ENCODE assay signal across 1 cellular context in the genomic region with DNA sequence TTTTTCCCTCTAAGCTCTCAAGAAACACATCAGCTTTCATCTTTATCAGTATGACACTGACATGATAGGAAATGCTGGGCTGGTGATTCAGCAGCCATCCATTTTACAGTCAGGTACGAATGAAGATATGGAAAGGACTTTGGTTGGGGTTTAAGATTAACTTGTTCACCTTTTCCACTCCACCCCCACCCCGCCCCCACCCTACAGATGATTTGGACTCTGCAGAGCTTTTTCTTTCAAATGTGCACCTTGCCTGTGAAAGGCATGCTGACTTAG.
TF ChIP-seq lines count a peak whose summit lies in the region.

No MANE protein-coding gene starts in this region.

TF ChIP-seq in GM23338, 12 proteins besides CTCF, POLR2A, EP300 and RAD21 (continued from another document):
- TF ChIP-seq, protein P1, sequence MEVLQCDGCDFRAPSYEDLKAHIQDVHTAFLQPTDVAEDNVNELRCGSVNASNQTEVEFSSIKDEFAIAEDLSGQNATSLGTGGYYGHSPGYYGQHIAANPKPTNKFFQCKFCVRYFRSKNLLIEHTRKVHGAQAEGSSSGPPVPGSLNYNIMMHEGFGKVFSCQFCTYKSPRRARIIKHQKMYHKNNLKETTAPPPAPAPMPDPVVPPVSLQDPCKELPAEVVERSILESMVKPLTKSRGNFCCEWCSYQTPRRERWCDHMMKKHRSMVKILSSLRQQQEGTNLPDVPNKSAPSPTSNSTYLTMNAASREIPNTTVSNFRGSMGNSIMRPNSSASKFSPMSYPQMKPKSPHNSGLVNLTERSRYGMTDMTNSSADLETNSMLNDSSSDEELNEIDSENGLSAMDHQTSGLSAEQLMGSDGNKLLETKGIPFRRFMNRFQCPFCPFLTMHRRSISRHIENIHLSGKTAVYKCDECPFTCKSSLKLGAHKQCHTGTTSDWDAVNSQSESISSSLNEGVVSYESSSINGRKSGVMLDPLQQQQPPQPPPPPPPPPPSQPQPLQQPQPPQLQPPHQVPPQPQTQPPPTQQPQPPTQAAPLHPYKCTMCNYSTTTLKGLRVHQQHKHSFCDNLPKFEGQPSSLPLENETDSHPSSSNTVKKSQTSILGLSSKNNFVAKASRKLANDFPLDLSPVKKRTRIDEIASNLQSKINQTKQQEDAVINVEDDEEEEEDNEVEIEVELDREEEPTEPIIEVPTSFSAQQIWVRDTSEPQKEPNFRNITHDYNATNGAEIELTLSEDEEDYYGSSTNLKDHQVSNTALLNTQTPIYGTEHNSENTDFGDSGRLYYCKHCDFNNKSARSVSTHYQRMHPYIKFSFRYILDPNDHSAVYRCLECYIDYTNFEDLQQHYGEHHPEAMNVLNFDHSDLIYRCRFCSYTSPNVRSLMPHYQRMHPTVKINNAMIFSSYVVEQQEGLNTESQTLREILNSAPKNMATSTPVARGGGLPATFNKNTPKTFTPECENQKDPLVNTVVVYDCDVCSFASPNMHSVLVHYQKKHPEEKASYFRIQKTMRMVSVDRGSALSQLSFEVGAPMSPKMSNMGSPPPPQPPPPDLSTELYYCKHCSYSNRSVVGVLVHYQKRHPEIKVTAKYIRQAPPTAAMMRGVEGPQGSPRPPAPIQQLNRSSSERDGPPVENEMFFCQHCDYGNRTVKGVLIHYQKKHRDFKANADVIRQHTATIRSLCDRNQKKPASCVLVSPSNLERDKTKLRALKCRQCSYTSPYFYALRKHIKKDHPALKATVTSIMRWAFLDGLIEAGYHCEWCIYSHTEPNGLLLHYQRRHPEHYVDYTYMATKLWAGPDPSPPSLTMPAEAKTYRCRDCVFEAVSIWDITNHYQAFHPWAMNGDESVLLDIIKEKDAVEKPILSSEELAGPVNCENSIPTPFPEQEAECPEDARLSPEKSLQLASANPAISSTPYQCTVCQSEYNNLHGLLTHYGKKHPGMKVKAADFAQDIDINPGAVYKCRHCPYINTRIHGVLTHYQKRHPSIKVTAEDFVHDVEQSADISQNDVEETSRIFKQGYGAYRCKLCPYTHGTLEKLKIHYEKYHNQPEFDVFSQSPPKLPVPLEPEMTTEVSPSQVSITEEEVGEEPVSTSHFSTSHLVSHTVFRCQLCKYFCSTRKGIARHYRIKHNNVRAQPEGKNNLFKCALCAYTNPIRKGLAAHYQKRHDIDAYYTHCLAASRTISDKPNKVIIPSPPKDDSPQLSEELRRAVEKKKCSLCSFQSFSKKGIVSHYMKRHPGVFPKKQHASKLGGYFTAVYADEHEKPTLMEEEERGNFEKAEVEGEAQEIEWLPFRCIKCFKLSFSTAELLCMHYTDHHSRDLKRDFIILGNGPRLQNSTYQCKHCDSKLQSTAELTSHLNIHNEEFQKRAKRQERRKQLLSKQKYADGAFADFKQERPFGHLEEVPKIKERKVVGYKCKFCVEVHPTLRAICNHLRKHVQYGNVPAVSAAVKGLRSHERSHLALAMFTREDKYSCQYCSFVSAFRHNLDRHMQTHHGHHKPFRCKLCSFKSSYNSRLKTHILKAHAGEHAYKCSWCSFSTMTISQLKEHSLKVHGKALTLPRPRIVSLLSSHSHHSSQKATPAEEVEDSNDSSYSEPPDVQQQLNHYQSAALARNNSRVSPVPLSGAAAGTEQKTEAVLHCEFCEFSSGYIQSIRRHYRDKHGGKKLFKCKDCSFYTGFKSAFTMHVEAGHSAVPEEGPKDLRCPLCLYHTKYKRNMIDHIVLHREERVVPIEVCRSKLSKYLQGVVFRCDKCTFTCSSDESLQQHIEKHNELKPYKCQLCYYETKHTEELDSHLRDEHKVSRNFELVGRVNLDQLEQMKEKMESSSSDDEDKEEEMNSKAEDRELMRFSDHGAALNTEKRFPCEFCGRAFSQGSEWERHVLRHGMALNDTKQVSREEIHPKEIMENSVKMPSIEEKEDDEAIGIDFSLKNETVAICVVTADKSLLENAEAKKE (CRISPR knock-in tag; IDR thresholded peaks at IDR 0.05): no peak
